20 cellular contexts compared by ENCODE assay signal in genomic region chr18:79167526-79168190, GRCh38.
DNase-seq lines count a peak whose midpoint lies in the region; ATAC-seq and TF ChIP-seq lines count a peak whose summit lies in the region.
"Had no signal": no experiment of that assay in that cellular context is flagged by ENCODE, and none has a peak within 500 bp of the region (broad histone marks: within the 10 kb centered on the region; RNA-seq: fewer than 3 reads in every experiment).

No MANE protein-coding gene starts in this region.

- TF ChIP-seq POLR2A in thyroid gland (IDR thresholded peaks at IDR 0.05): no peak

- ATAC-seq in Right ventricle myocardium superior (ENCODE audit: poor library complexity): peak; percentile 98
- peak; percentile 63 to 87 for ATAC-seq in right cardiac atrium
- ATAC-seq in HG03025 (IDR thresholded peaks at IDR 0.05; ENCODE audit: low FRiP score, unreplicated experiment): no peak
- ATAC-seq: A549 had no signal

- no peak for TF ChIP-seq CTCF in thyroid gland (IDR thresholded peaks at IDR 0.05)

- intact Hi-C loops in Right ventricle myocardium superior (cut with DNase I): no loop called here
- intact Hi-C loops in right cardiac atrium (cut with DNase I): no loop called here
- intact Hi-C loops in thyroid gland (cut with DNase I): no loop called here

- H3K27me3 ChIP-seq in right cardiac atrium (ENCODE audit: control insufficient read depth, insufficient read depth) (no peaks in the 10 kb centered on the region), thyroid gland (no peaks in the 10 kb centered on the region)
- H3K27me3 ChIP-seq: Peyer's patch, SJSA1 had no signal

- H3K9me3 ChIP-seq in right cardiac atrium (ENCODE audit: control insufficient read depth, low read length) (no peaks in the 10 kb centered on the region), thyroid gland (no peaks in the 10 kb centered on the region)
- H3K9me3 ChIP-seq: A549, Peyer's patch, SJSA1 had no signal

- H3K36me3 ChIP-seq in thyroid gland: peaks cover 7 to 9% of the 10 kb centered on the region in 2 donors

- no peak overlapping the region for H3K27ac ChIP-seq in right cardiac atrium (ENCODE audit: low read length)
- no peak overlapping the region for H3K27ac ChIP-seq in thyroid gland
- H3K27ac ChIP-seq: A549, Peyer's patch, SJSA1 had no signal

- DNase-seq in NCI-H2029 (lab: John Stamatoyannopoulos, UW): peak; percentile 40
- peak; percentile 84 for DNase-seq in Right ventricle myocardium superior
- peak; percentile 33 to 83 (median 75) for DNase-seq in right cardiac atrium
- peak; percentile 26 to 55 for DNase-seq in thyroid gland
- DNase-seq in hippocampal formation (lab: John Stamatoyannopoulos, UW): no peak
- no peak for DNase-seq in islet precursor cell
- DNase-seq: DMS79, H7, KBM-7, MM.1S, NCI-H1092, NCI-H1436, NCI-H2081 treated with DMSO at 0.1 percent for 48 hours, NCI-H2171 treated with DMSO at 0.1 percent for 48 hours, NCI-H524 treated with DMSO at 0.1 percent for 48 hours, NCI-H82, Peyer's patch had no signal

- H3K4me1 ChIP-seq in right cardiac atrium (ENCODE audit: control insufficient read depth, insufficient read depth, low read length) (peaks cover 3% of the 10 kb centered on the region), thyroid gland (no peaks in the 10 kb centered on the region)
- H3K4me1 ChIP-seq: A549, Peyer's patch, SJSA1 had no signal

- WGBS in right cardiac atrium: 88% methylated on average over 18 of the region's 18 CpGs
- 89 to 93% methylated on average over 11 to 14 of the region's 18 CpGs for WGBS in thyroid gland, 2 donors

- no peak overlapping the region for H3K4me3 ChIP-seq in right cardiac atrium (ENCODE audit: low read length)
- no peak overlapping the region for H3K4me3 ChIP-seq in thyroid gland (replicated peaks in 1 of 3)
- H3K4me3 ChIP-seq: A549, Peyer's patch, SJSA1 had no signal

Comparison
In these comparisons a context has a peak if more than half of its experiments do, and no peak if none do; other contexts are left out.
1. DNase-seq: peak in NCI-H2029 (single experiment), Right ventricle myocardium superior (single experiment), right cardiac atrium (3 of 3) and thyroid gland (2 of 2); none in hippocampal formation (0 of 2) and islet precursor cell (single experiment).